19 cellular contexts compared by ENCODE assay signal in the genomic region with DNA sequence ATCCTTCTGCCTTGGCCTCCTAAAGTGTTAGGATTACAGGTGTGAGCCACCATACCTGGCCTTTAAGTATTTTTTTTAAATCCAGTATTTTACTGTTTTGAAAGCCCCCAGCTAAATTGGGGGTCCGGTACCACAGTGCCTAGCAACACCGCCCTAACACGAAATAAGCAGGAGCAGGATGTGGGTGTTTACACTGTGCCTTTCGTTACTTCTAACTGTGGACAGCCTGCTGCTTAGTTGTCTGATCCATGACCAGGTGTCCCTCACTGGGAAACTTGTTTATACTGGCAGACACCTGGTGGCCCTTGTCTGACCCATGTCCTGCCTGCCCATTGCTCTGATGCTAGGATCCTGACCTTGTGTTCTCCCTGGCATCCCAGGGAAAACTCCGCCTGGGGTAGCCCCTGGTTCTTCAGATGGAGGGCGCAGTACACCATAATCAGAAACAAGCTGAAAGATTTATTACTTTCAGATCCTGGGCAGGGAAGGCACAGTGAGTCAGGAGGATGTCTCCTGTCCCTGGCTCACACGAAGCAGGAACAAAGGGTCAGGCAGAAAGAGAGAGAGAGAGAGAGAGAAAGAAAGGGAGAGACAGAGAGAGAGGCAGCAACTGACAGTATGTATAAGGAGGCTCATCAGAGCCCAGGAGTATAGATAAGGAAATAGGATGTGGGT. TPM values are rescaled to one million over a fixed set of nuclear protein-coding genes. Genes with fewer than 3 reads are reported as not detected.
DNase-seq lines count a peak whose midpoint lies in the region; ATAC-seq and TF ChIP-seq lines count a peak whose summit lies in the region.
"Had no signal": no experiment of that assay in that cellular context is flagged by ENCODE, and none has a peak within 500 bp of the region (broad histone marks: within the 10 kb centered on the region; RNA-seq: fewer than 3 reads in every experiment).

No MANE protein-coding gene starts in this region.

- H3K27me3 Mint-ChIP-seq in central memory CD8-positive, alpha-beta T cell, result peaks cover 13% of the 10 kb centered on the region
- H3K27me3 Mint-ChIP-seq in naive thymus-derived CD8-positive, alpha-beta T cell, result peaks cover 0 to 4% (median 0%) of the 10 kb centered on the region in 5 donors

- H3K36me3 Mint-ChIP-seq in central memory CD8-positive, alpha-beta T cell (ENCODE audit: insufficient read depth), result no peaks in the 10 kb centered on the region
- H3K36me3 Mint-ChIP-seq in naive thymus-derived CD8-positive, alpha-beta T cell, result no peaks in the 10 kb centered on the region
- H3K36me3 Mint-ChIP-seq: CD14-positive monocyte had no signal

- H3K4me1 Mint-ChIP-seq in central memory CD8-positive, alpha-beta T cell, result peaks cover 6% of the 10 kb centered on the region
- H3K4me1 Mint-ChIP-seq in naive thymus-derived CD8-positive, alpha-beta T cell, result peaks cover 16 to 18% (median 17%) of the 10 kb centered on the region in 4 donors

- TF ChIP-seq POLR2A in testis (IDR thresholded peaks at IDR 0.05), result no peak

- H3K9me3 ChIP-seq in smooth muscle cell (replicated peaks; ENCODE audit: low read depth) (no peaks in the 10 kb centered on the region), testis (no peaks in the 10 kb centered on the region)
- H3K9me3 ChIP-seq: SJSA1 had no signal

- intact Hi-C loops in testis (cut with DNase I; ENCODE audit: low total_unique reads), result no loop called here

- no peaks in the 10 kb centered on the region for H3K9me3 Mint-ChIP-seq in central memory CD8-positive, alpha-beta T cell
- H3K9me3 Mint-ChIP-seq in naive thymus-derived CD8-positive, alpha-beta T cell, result peaks cover 0 to 2% (median 0%) of the 10 kb centered on the region in 9 donors
- H3K9me3 Mint-ChIP-seq: HFFc6 had no signal

- H3K4me3 Mint-ChIP-seq in central memory CD8-positive, alpha-beta T cell, result no peak overlapping the region
- peak overlapping the region in 2 of 10 donors; percentile 2 to 12 for H3K4me3 Mint-ChIP-seq in naive thymus-derived CD8-positive, alpha-beta T cell
- H3K4me3 Mint-ChIP-seq: CD14-positive monocyte, HFFc6 had no signal

- no peaks in the 10 kb centered on the region for H3K79me2 ChIP-seq in smooth muscle cell (ENCODE audit: low read depth)

- no peak overlapping the region for H3K4me2 ChIP-seq in smooth muscle cell

- H3K27ac ChIP-seq in smooth muscle cell (ENCODE audit: low read depth) (no peak overlapping the region), RWPE1 (no peak overlapping the region), testis (no peak overlapping the region)
- H3K27ac ChIP-seq: SJSA1 had no signal

- WGBS in smooth muscle cell (ENCODE audit: low lambda C conversion rate), result 83% methylated on average over 7 of the region's 7 CpGs
- 74% methylated on average over 7 of the region's 7 CpGs for WGBS in testis, 2 donors

- POLR2A ChIA-PET in naive thymus-derived CD8-positive, alpha-beta T cell (lab: Charles Lee), result interaction anchor here (0.6 to 1.5 kb wide), 5 partner anchors 14 to 722 kb away, joined by 3 to 7 read pairs (median 4); a partner anchor contains a TSS
- POLR2A ChIA-PET in RWPE1 (lab: Yijun Ruan, JAX; ENCODE audit: low non-redundant PET), result no interaction called here

- H3K4me1 ChIP-seq in smooth muscle cell (ENCODE audit: low read depth) (no peaks in the 10 kb centered on the region), testis (no peaks in the 10 kb centered on the region)
- H3K4me1 ChIP-seq: SJSA1 had no signal

- peak overlapping the region; percentile 25 for H3K27ac Mint-ChIP-seq in central memory CD8-positive, alpha-beta T cell (ENCODE audit: low read depth)
- peak overlapping the region in 7 of 10 donors; percentile 30 to 76 (median 57) for H3K27ac Mint-ChIP-seq in naive thymus-derived CD8-positive, alpha-beta T cell
- H3K27ac Mint-ChIP-seq: HFFc6 had no signal

- H2AFZ ChIP-seq in smooth muscle cell (ENCODE audit: low read depth), result no peak overlapping the region

- no peak for ATAC-seq in central memory CD8-positive, alpha-beta T cell (replicated peaks; ENCODE audit: extremely low read depth, poor library complexity, severe bottlenecking)
- peak in 1 of 2 donors; percentile 59 for ATAC-seq in naive thymus-derived CD8-positive, alpha-beta T cell

- H3K27me3 ChIP-seq in smooth muscle cell (ENCODE audit: low read depth) (peaks cover 4% of the 10 kb centered on the region), testis (no peaks in the 10 kb centered on the region)

- H3K9ac ChIP-seq in smooth muscle cell (ENCODE audit: low read depth), result no peak overlapping the region

- H3K36me3 ChIP-seq in smooth muscle cell (ENCODE audit: low read depth) (no peaks in the 10 kb centered on the region), testis (ENCODE audit: low read depth, missing control alignments) (no peaks in the 10 kb centered on the region)
- H3K36me3 ChIP-seq: SJSA1 had no signal

- DNase-seq in DMS53 treated with DMSO at 0.1 percent for 48 hours (lab: John Stamatoyannopoulos, UW; ENCODE audit: unreplicated experiment) (peak; percentile 88), NCI-H146 treated with DMSO at 0.1 percent for 48 hours (lab: John Stamatoyannopoulos, UW; ENCODE audit: unreplicated experiment) (peak; percentile 26), smooth muscle cell (lab: John Stamatoyannopoulos, UW; ENCODE audit: unreplicated experiment) (no peak), RWPE1 (ENCODE audit: low spot score) (no peak), testis (no peak)
- DNase-seq in central memory CD8-positive, alpha-beta T cell (ENCODE audit: low spot score in 2 of 2), result no peak
- DNase-seq in naive thymus-derived CD8-positive, alpha-beta T cell, result peak in 1 of 10 donors; percentile 17
- DNase-seq: ACHN, AML-193, COR-L47, DMS153, HFFc6, Kasumi-1, NCI-H1436, NCI-H510A, OCI-M1, RPMI8226 had no signal

- no peaks in the 10 kb centered on the region for H4K20me1 ChIP-seq in smooth muscle cell (ENCODE audit: low read depth)

- CTCF ChIA-PET in RWPE1 (lab: Yijun Ruan, JAX), result interaction anchor here (1.2 kb wide), 1 partner anchor 17 kb away, joined by 3 read pairs; no protein-coding TSS in a partner anchor

- H3K4me3 ChIP-seq in smooth muscle cell (no peak overlapping the region), testis (no peak overlapping the region)
- H3K4me3 ChIP-seq: SJSA1 had no signal

- TF ChIP-seq CTCF in smooth muscle cell (IDR thresholded peaks at IDR 0.05; ENCODE audit: borderline replicate concordance, insufficient read depth, poor library complexity, severe bottlenecking) (no peak), RWPE1 (conservative IDR thresholded peaks at IDR 0.05; ENCODE audit: low read depth) (no peak), testis (IDR thresholded peaks at IDR 0.05) (no peak)

- no peaks in the 10 kb centered on the region for H3F3A ChIP-seq in smooth muscle cell (ENCODE audit: low read depth)

RNA-seq across cellular contexts. Expression of a gene that starts 55.7 kb away (rescaled TPM):
- under 1 TPM; 0.26 to 0.77 TPM for total RNA-seq in naive thymus-derived CD8-positive, alpha-beta T cell
- polyA plus RNA-seq in naive thymus-derived CD8-positive, alpha-beta T cell, result under 1 TPM in 2 of 3 donors, not detected in 1; 0.52 to 0.86 TPM
- total RNA-seq in smooth muscle cell (4.5 and 6.2 TPM in 2 replicates), testis (10 to 100 TPM; 29.6 to 41.7 TPM)
- polyA plus RNA-seq in smooth muscle cell (4.8 and 6.0 TPM in 2 replicates), testis (ENCODE audit: insufficient read depth, low read depth, low replicate concordance) (81.3 TPM)

Comparison
In these comparisons a context has a peak if more than half of its experiments do, and no peak if none do; other contexts are left out.
1. DNase-seq: peak in DMS53 treated with DMSO at 0.1 percent for 48 hours (single experiment) and NCI-H146 treated with DMSO at 0.1 percent for 48 hours (single experiment); none in central memory CD8-positive, alpha-beta T cell (0 of 2), smooth muscle cell (single experiment), RWPE1 (single experiment) and testis (single experiment).